ENCODE assay signal across 23 cellular contexts in genomic region chr3:119507404-119507803, GRCh38. TPM values are rescaled to one million over a fixed set of nuclear protein-coding genes. Genes with fewer than 3 reads are reported as not detected.
DNase-seq lines count a peak whose midpoint lies in the region; ATAC-seq and TF ChIP-seq lines count a peak whose summit lies in the region.
"Had no signal": no experiment of that assay in that cellular context is flagged by ENCODE, and none has a peak within 500 bp of the region (broad histone marks: within the 10 kb centered on the region; RNA-seq: fewer than 3 reads in every experiment).

No MANE protein-coding gene starts in this region.

- no peaks in the 10 kb centered on the region for H3K27me3 Mint-ChIP-seq in activated naive CD4-positive, alpha-beta T cell treated with anti-CD3 and anti-CD28 coated beads, Interleukin-2, amount 50 U/mL, for 24 hours
- H3K27me3 Mint-ChIP-seq in activated CD4-positive, alpha-beta memory T cell treated with anti-CD3 and anti-CD28 coated beads for 36 hours, result no peaks in the 10 kb centered on the region
- H3K27me3 Mint-ChIP-seq in central memory CD8-positive, alpha-beta T cell, result no peaks in the 10 kb centered on the region
- H3K27me3 Mint-ChIP-seq: naive thymus-derived CD8-positive, alpha-beta T cell had no signal

- POLR2A ChIA-PET in activated CD4-positive, alpha-beta memory T cell treated with anti-CD3 and anti-CD28 coated beads for 36 hours (lab: Charles Lee), result interaction anchor here (0.9 to 1.8 kb wide), 4 partner anchors 9 to 169 kb away, joined by 3 to 7 read pairs (median 6); partner anchors contain the start of genes COX17, TIMMDC1 and TMEM39A

- peaks cover 44% of the 10 kb centered on the region for H3K4me1 Mint-ChIP-seq in activated naive CD4-positive, alpha-beta T cell treated with anti-CD3 and anti-CD28 coated beads, Interleukin-2, amount 50 U/mL, for 24 hours
- peaks cover 33% of the 10 kb centered on the region for H3K4me1 Mint-ChIP-seq in activated CD4-positive, alpha-beta memory T cell treated with anti-CD3 and anti-CD28 coated beads for 36 hours (ENCODE audit: low read depth)
- H3K4me1 Mint-ChIP-seq in central memory CD8-positive, alpha-beta T cell, result peaks cover 27% of the 10 kb centered on the region
- H3K4me1 Mint-ChIP-seq: H9, mesothelial cell of epicardium, WTC11 had no signal

- H3K27ac Mint-ChIP-seq in activated naive CD4-positive, alpha-beta T cell treated with anti-CD3 and anti-CD28 coated beads, Interleukin-2, amount 50 U/mL, for 24 hours, result peak overlapping the region; percentile 94
- H3K27ac Mint-ChIP-seq in activated CD4-positive, alpha-beta memory T cell treated with anti-CD3 and anti-CD28 coated beads for 36 hours, result peak overlapping the region; percentile 59
- peak overlapping the region; percentile 47 for H3K27ac Mint-ChIP-seq in central memory CD8-positive, alpha-beta T cell (ENCODE audit: low read depth)
- H3K27ac Mint-ChIP-seq: H9, mesothelial cell of epicardium, WTC11 had no signal

- peak overlapping the region; percentile 72 for H3K4me3 Mint-ChIP-seq in activated naive CD4-positive, alpha-beta T cell treated with anti-CD3 and anti-CD28 coated beads, Interleukin-2, amount 50 U/mL, for 24 hours
- H3K4me3 Mint-ChIP-seq in activated CD4-positive, alpha-beta memory T cell treated with anti-CD3 and anti-CD28 coated beads for 36 hours, result peak overlapping the region; percentile 54
- peak overlapping the region; percentile 32 for H3K4me3 Mint-ChIP-seq in central memory CD8-positive, alpha-beta T cell
- H3K4me3 Mint-ChIP-seq: H9, mesothelial cell of epicardium, WTC11 had no signal

- no peak for TF ChIP-seq POLR2A in GM18505 (IDR thresholded peaks at IDR 0.05; ENCODE audit: borderline replicate concordance, extremely low read depth, insufficient read depth, insufficient read length)

- intact Hi-C loops in activated CD4-positive, alpha-beta memory T cell treated with anti-CD3 and anti-CD28 coated beads for 36 hours (cut with micrococcal nuclease), result no loop called here

- peaks cover 27% of the 10 kb centered on the region for H3K36me3 Mint-ChIP-seq in activated naive CD4-positive, alpha-beta T cell treated with anti-CD3 and anti-CD28 coated beads, Interleukin-2, amount 50 U/mL, for 24 hours
- H3K36me3 Mint-ChIP-seq in activated CD4-positive, alpha-beta memory T cell treated with anti-CD3 and anti-CD28 coated beads for 36 hours, result peaks cover 43% of the 10 kb centered on the region
- peaks cover 41% of the 10 kb centered on the region for H3K36me3 Mint-ChIP-seq in central memory CD8-positive, alpha-beta T cell (ENCODE audit: insufficient read depth)

- CTCF ChIA-PET in activated CD4-positive, alpha-beta memory T cell treated with anti-CD3 and anti-CD28 coated beads for 36 hours (lab: Charles Lee), result interaction anchor here (1.5 kb wide), 1 partner anchor 30 kb away, joined by 4 read pairs; no protein-coding TSS in a partner anchor

- DNase-seq in activated naive CD4-positive, alpha-beta T cell (lab: John Stamatoyannopoulos, UW), result no peak
- DNase-seq in activated CD4-positive, alpha-beta memory T cell treated with anti-CD3 and anti-CD28 coated beads for 36 hours, result no peak
- DNase-seq in central memory CD8-positive, alpha-beta T cell (ENCODE audit: low spot score in 2 of 2), result no peak
- DNase-seq in pons (ENCODE audit: low spot score), result no peak
- DNase-seq: cerebellar nuclear complex; erythroblast; foreskin fibroblast; H9; IMR-90; left lung; naive thymus-derived CD8-positive, alpha-beta T cell; NCI-H1436 treated with DMSO at 0.1 percent for 48 hours; NK-92 treated with Interleukin-12 subunit alpha and Interleukin-12 subunit beta, amount 100 ng/mL, for 24 hours; Peyer's patch; posterior cingulate gyrus had no signal

- ATAC-seq in central memory CD8-positive, alpha-beta T cell (replicated peaks; ENCODE audit: extremely low read depth, poor library complexity, severe bottlenecking), result no peak
- no peak for ATAC-seq in GM18505 (IDR thresholded peaks at IDR 0.05; ENCODE audit: unreplicated experiment)
- ATAC-seq in HG03342 (IDR thresholded peaks at IDR 0.05; ENCODE audit: unreplicated experiment), result no peak
- ATAC-seq: left lung; naive thymus-derived CD8-positive, alpha-beta T cell; WTC11 had no signal

- H3K9me3 Mint-ChIP-seq in activated naive CD4-positive, alpha-beta T cell treated with anti-CD3 and anti-CD28 coated beads, Interleukin-2, amount 50 U/mL, for 24 hours, result no peaks in the 10 kb centered on the region
- H3K9me3 Mint-ChIP-seq in activated CD4-positive, alpha-beta memory T cell treated with anti-CD3 and anti-CD28 coated beads for 36 hours, result no peaks in the 10 kb centered on the region
- H3K9me3 Mint-ChIP-seq in central memory CD8-positive, alpha-beta T cell, result no peaks in the 10 kb centered on the region
- H3K9me3 Mint-ChIP-seq: H9; mesothelial cell of epicardium; naive thymus-derived CD8-positive, alpha-beta T cell; WTC11 had no signal

RNA-seq across cellular contexts. Expression of gene TIMMDC1, which starts 9.1 kb away (rescaled TPM):
- total RNA-seq in activated CD4-positive, alpha-beta memory T cell treated with anti-CD3 and anti-CD28 coated beads for 36 hours, result 100 to 1,000 TPM in 1 of 2 experiments, 10 to 100 TPM in 1; 93.7 to 105 TPM

RNA-seq across cellular contexts. Expression of gene POGLUT1, which starts 38.6 kb away (rescaled TPM):
- total RNA-seq in activated CD4-positive, alpha-beta memory T cell treated with anti-CD3 and anti-CD28 coated beads for 36 hours, result 10 to 100 TPM; 13.0 to 13.9 TPM

RNA-seq across cellular contexts. Expression of gene TMEM39A, which starts 44.0 kb away (rescaled TPM):
- total RNA-seq in activated CD4-positive, alpha-beta memory T cell treated with anti-CD3 and anti-CD28 coated beads for 36 hours, result 10 to 100 TPM; 33.9 to 34.3 TPM

RNA-seq across cellular contexts. Expression of gene CD80, which starts 52.0 kb away (rescaled TPM):
- total RNA-seq in activated CD4-positive, alpha-beta memory T cell treated with anti-CD3 and anti-CD28 coated beads for 36 hours, result 1 to 10 TPM; 3.4 to 3.7 TPM
- total RNA-seq: H9, IMR-90, MCF 10A, mesothelial cell of epicardium, NCI-H460, SJSA1 had no signal
